22 cellular contexts compared by ENCODE assay signal in the genomic region with DNA sequence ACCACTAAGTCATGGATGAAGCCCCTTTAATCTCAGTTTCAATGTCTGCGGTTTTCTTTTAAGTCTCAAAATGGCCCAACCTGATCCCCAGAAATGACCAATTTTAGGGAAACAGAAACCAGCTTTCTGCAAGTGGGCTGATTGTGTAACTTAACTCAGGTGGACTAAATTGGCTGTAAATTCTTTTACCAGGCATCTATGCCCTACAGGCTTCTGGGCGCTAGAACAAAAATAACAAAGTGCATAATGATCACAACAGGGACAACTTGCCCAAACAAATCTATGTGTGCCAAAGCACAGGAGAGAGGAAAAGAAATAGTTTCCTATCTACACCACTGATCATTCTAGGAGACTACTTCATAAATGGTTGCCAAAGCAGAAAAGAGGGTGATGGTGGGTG.
DNase-seq lines count a peak whose midpoint lies in the region; ATAC-seq and TF ChIP-seq lines count a peak whose summit lies in the region.
"Had no signal": no experiment of that assay in that cellular context is flagged by ENCODE, and none has a peak within 500 bp of the region (broad histone marks: within the 10 kb centered on the region; RNA-seq: fewer than 3 reads in every experiment).

No MANE protein-coding gene starts in this region.

- no peak for TF ChIP-seq POLR2A in thyroid gland (IDR thresholded peaks at IDR 0.05)
- no peak for TF ChIP-seq POLR2A in esophagus muscularis mucosa (IDR thresholded peaks at IDR 0.05; ENCODE audit: low read depth)
- no peak for TF ChIP-seq POLR2A in esophagus squamous epithelium (IDR thresholded peaks at IDR 0.05)

- no peaks in the 10 kb centered on the region for H3K36me3 ChIP-seq in thyroid gland
- no peaks in the 10 kb centered on the region for H3K36me3 ChIP-seq in esophagus muscularis mucosa
- H3K36me3 ChIP-seq in esophagus squamous epithelium = no peaks in the 10 kb centered on the region
- H3K36me3 ChIP-seq: HAP-1, Peyer's patch had no signal

- peaks cover 0 to 9% of the 10 kb centered on the region in 2 donors for H3K4me1 ChIP-seq in thyroid gland
- no peaks in the 10 kb centered on the region for H3K4me1 ChIP-seq in right cardiac atrium (ENCODE audit: control insufficient read depth, insufficient read depth, low read length)
- H3K4me1 ChIP-seq in esophagus muscularis mucosa = peaks cover 0 to 24% (median 5%) of the 10 kb centered on the region in 4 donors
- H3K4me1 ChIP-seq in esophagus squamous epithelium = peaks cover 0 to 8% (median 0%) of the 10 kb centered on the region in 3 donors
- H3K4me1 ChIP-seq: HAP-1, Peyer's patch had no signal

- no peak overlapping the region for H3K4me3 ChIP-seq in thyroid gland (replicated peaks in 1 of 3)
- no peak overlapping the region for H3K4me3 ChIP-seq in right cardiac atrium (ENCODE audit: low read length)
- H3K4me3 ChIP-seq in esophagus muscularis mucosa = no peak overlapping the region
- no peak overlapping the region for H3K4me3 ChIP-seq in esophagus squamous epithelium
- H3K4me3 ChIP-seq: GM12878, HAP-1, Peyer's patch had no signal

- TF ChIP-seq CTCF in thyroid gland (IDR thresholded peaks at IDR 0.05) (no peak), esophagus muscularis mucosa (IDR thresholded peaks at IDR 0.05) (no peak), esophagus squamous epithelium (IDR thresholded peaks at IDR 0.05) (no peak)

- H3K27ac ChIP-seq in thyroid gland (peak overlapping the region; percentile 9 to 50 (median 40)), right cardiac atrium (ENCODE audit: low read length) (no peak overlapping the region), esophagus muscularis mucosa (replicated peaks in 1 of 4) (no peak overlapping the region), esophagus squamous epithelium (no peak overlapping the region)
- H3K27ac ChIP-seq: Peyer's patch had no signal

- H3K9me3 ChIP-seq in thyroid gland = no peaks in the 10 kb centered on the region
- H3K9me3 ChIP-seq in right cardiac atrium (ENCODE audit: control insufficient read depth, low read length) = no peaks in the 10 kb centered on the region
- H3K9me3 ChIP-seq in esophagus muscularis mucosa = no peaks in the 10 kb centered on the region
- H3K9me3 ChIP-seq in esophagus squamous epithelium = no peaks in the 10 kb centered on the region
- H3K9me3 ChIP-seq: HAP-1, Peyer's patch, SK-N-SH had no signal

- TF ChIP-seq EP300 in esophagus muscularis mucosa (IDR thresholded peaks at IDR 0.05) = no peak

- ATAC-seq in esophagus mucosa = peak; percentile 26
- no peak for ATAC-seq in right cardiac atrium
- ATAC-seq: GM12878 had no signal

- 62 to 74% methylated on average over 2 of the region's 2 CpGs for WGBS in thyroid gland, 2 donors
- 92% methylated on average over 2 of the region's 2 CpGs for WGBS in right cardiac atrium
- whole genome bisulfite sequencing in esophagus muscularis mucosa = 97% methylated on average over 2 of the region's 2 CpGs
- WGBS in esophagus squamous epithelium, 2 donors = 57 to 78% methylated on average over 2 of the region's 2 CpGs

- H3K27me3 ChIP-seq in thyroid gland (no peaks in the 10 kb centered on the region), right cardiac atrium (ENCODE audit: control insufficient read depth, insufficient read depth) (no peaks in the 10 kb centered on the region), esophagus muscularis mucosa (no peaks in the 10 kb centered on the region), esophagus squamous epithelium (no peaks in the 10 kb centered on the region)
- H3K27me3 ChIP-seq: Peyer's patch had no signal

- intact Hi-C loops in thyroid gland (cut with DNase I) = no loop called here
- intact Hi-C loops in right cardiac atrium (cut with DNase I) = no loop called here
- intact Hi-C loops in esophagus muscularis mucosa (cut with DNase I) = no loop called here
- intact Hi-C loops in esophagus squamous epithelium (cut with DNase I) = no loop called here

- DNase-seq in M059J (ENCODE audit: low read depth) (peak; percentile 82), astrocyte of the hippocampus (ENCODE audit: low read depth, low spot score) (peak; percentile 80), thyroid gland (peak; percentile 14 to 15), right cardiac atrium (no peak), esophagus muscularis mucosa (ENCODE audit: extremely low spot score) (no peak), esophagus squamous epithelium (lab: John Stamatoyannopoulos, UW) (no peak)
- DNase-seq: DMS153, GOT3, KBM-7, MM.1S, NCI-H1048, NCI-H1417, NCI-H1694 treated with DMSO at 0.1 percent for 48 hours, NCI-H2081, NCI-H510A, NCI-H69, OCI-M1, Peyer's patch, SK-N-SH had no signal

Comparison
In these comparisons a context has a peak if more than half of its experiments do, and no peak if none do; other contexts are left out.
1. DNase-seq: peak in M059J (single experiment), astrocyte of the hippocampus (single experiment) and thyroid gland (2 of 2); none in right cardiac atrium (0 of 3), esophagus muscularis mucosa (single experiment) and esophagus squamous epithelium (single experiment).
2. H3K27ac ChIP-seq: peak in thyroid gland (3 of 3); none in right cardiac atrium (single experiment), esophagus muscularis mucosa (0 of 4) and esophagus squamous epithelium (0 of 4).